In genomic region chr6:125797120-125797933, GRCh38 we compare ENCODE assay signal across 2 cellular contexts.
TF ChIP-seq lines count a peak whose summit lies in the region.

No MANE protein-coding gene starts in this region.

TF ChIP-seq in HCT116, 20 proteins besides CTCF, POLR2A, EP300 and RAD21:
- no peak for TF ChIP-seq ZFX (IDR thresholded peaks at IDR 0.05)
- TF ChIP-seq CEBPB (IDR thresholded peaks at IDR 0.05; ENCODE audit: low read depth): no peak
- no peak for TF ChIP-seq MAX (IDR thresholded peaks at IDR 0.05)

TF ChIP-seq in K562, 482 proteins besides CTCF, POLR2A, EP300 and RAD21:
- TF ChIP-seq POLR2B (IDR thresholded peaks at IDR 0.05; ENCODE audit: low read depth, partially characterized antibody): no peak
- TF ChIP-seq TSC22D4 (tag; IDR thresholded peaks at IDR 0.05): no peak
- peak; percentile 27; the same call in 1 of the 2 replicates for TF ChIP-seq ZNF316 (IDR thresholded peaks at IDR 0.05)
TF ChIP-seq in K562: peak in this region for 1.
